ENCODE assay signal across 8 cellular contexts in genomic region chr5:179731791-179732411, GRCh38. TPM values are rescaled to one million over a fixed set of nuclear protein-coding genes. Genes with fewer than 3 reads are reported as not detected.
DNase-seq lines count a peak whose midpoint lies in the region; ATAC-seq and TF ChIP-seq lines count a peak whose summit lies in the region.

No MANE protein-coding gene starts in this region.

- no peaks in the 10 kb centered on the region for H3K27me3 ChIP-seq in CD4-positive, alpha-beta T cell (ENCODE audit: control insufficient read depth, insufficient read depth, low read length)

- H3K9me3 Mint-ChIP-seq in CD4-positive, alpha-beta T cell = no peaks in the 10 kb centered on the region

- no peaks in the 10 kb centered on the region for H3K9me3 ChIP-seq in CD4-positive, alpha-beta T cell (ENCODE audit: control insufficient read depth, low read length)

- CTCF ChIA-PET in CD4-positive, alpha-beta T cell (lab: Charles Lee) = interaction anchor here (0.9 to 1.2 kb wide), 3 partner anchors 31 to 127 kb away, joined by 3 read pairs; partner anchors contain the start of gene MRNIP

- peak overlapping the region; percentile 84 for H3K27ac Mint-ChIP-seq in CD4-positive, alpha-beta T cell

- no peak for DNase-seq in CD4-positive, alpha-beta T cell
- DNase-seq in epithelial cell of prostate (ENCODE audit: low read depth, low spot score) (peak; percentile 54), non-pigmented ciliary epithelial cell (ENCODE audit: low read depth) (peak; percentile 61), T1000 (lab: John Stamatoyannopoulos, UW) (no peak), NCI-H1694 (lab: John Stamatoyannopoulos, UW) (no peak)

- intact Hi-C loops in CD4-positive, alpha-beta T cell (cut with DNase I, micrococcal nuclease) = loop anchor here (1.0 to 5.0 kb wide), 5 partner anchors 34 to 175 kb away; partner anchors contain the start of genes CANX (in 2 of the 2), HNRNPH1 (in 1 of the 2) and TBC1D9B (in 1 of the 2)

- ATAC-seq in CD4-positive, alpha-beta T cell (ENCODE audit: poor library complexity) = peak; percentile 2
- ATAC-seq in GM19468 (IDR thresholded peaks at IDR 0.05; ENCODE audit: extremely low read depth, unreplicated experiment) (peak; percentile 1), HG03520 (IDR thresholded peaks at IDR 0.05; ENCODE audit: unreplicated experiment) (peak; percentile 2)

- H3K4me1 Mint-ChIP-seq in CD4-positive, alpha-beta T cell (ENCODE audit: low read depth) = peaks cover 42% of the 10 kb centered on the region

- H3K27ac ChIP-seq in CD4-positive, alpha-beta T cell (ENCODE audit: low read depth, low read length) = peak overlapping the region; percentile 84
- H3K27ac ChIP-seq in VCaP (peak overlapping the region; percentile 96), epithelial cell of prostate (peak overlapping the region; percentile 89)

- TF ChIP-seq CTCF in CD4-positive, alpha-beta T cell (IDR thresholded peaks at IDR 0.05) = no peak
- no peak for TF ChIP-seq CTCF in VCaP (conservative IDR thresholded peaks at IDR 0.05)

- peaks cover 54% of the 10 kb centered on the region for H3K36me3 Mint-ChIP-seq in CD4-positive, alpha-beta T cell (ENCODE audit: low read depth)

- H3K27me3 Mint-ChIP-seq in CD4-positive, alpha-beta T cell = no peaks in the 10 kb centered on the region

- POLR2A ChIA-PET in CD4-positive, alpha-beta T cell (lab: Charles Lee) = interaction anchor here (0.6 to 3.0 kb wide), 28 partner anchors 11 to 561 kb away, joined by 3 to 52 read pairs (median 5); partner anchors contain the start of genes CANX, CBY3, HNRNPH1 and LTC4S

- H3K4me3 Mint-ChIP-seq in CD4-positive, alpha-beta T cell = peak overlapping the region; percentile 86

RNA-seq across cellular contexts. Expression of gene MAML1, which starts 0.7 kb away (rescaled TPM):
- 10 to 100 TPM; 21.8 to 22.2 TPM for total RNA-seq in CD4-positive, alpha-beta T cell

RNA-seq across cellular contexts. Expression of gene CANX, which starts 33.1 kb away (rescaled TPM):
- 100 to 1,000 TPM; 150 to 152 TPM for total RNA-seq in CD4-positive, alpha-beta T cell

RNA-seq across cellular contexts. Expression of gene CBY3, which starts 51.1 kb away (rescaled TPM):
- total RNA-seq in CD4-positive, alpha-beta T cell = under 1 TPM; 0.36 to 0.64 TPM

Comparison
In these comparisons a context has a peak if more than half of its experiments do, and no peak if none do; other contexts are left out.
1. DNase-seq: peak in epithelial cell of prostate (single experiment) and non-pigmented ciliary epithelial cell (single experiment); none in CD4-positive, alpha-beta T cell (0 of 10), T1000 (single experiment) and NCI-H1694 (single experiment).
2. Peak in every context shown above with its lines, with median percentiles within 50 percentile points of each other: ATAC-seq and H3K27ac ChIP-seq.